21 cellular contexts compared by ENCODE assay signal in genomic region chr10:6044060-6044459, GRCh38. TPM values are rescaled to one million over a fixed set of nuclear protein-coding genes. Genes with fewer than 3 reads are reported as not detected.
A peak's percentile ranks its signal among the peaks of the same experiment; 100 is the strongest.
DNase-seq lines count a peak whose midpoint lies in the region; ATAC-seq, FAIRE-seq and TF ChIP-seq lines count a peak whose summit lies in the region.
"Had no signal": no experiment of that assay in that cellular context is flagged by ENCODE, and none has a peak within 500 bp of the region (broad histone marks: within the 10 kb centered on the region; RNA-seq: fewer than 3 reads in every experiment).

No MANE protein-coding gene starts in this region.

- TF ChIP-seq CTCF in OCI-LY7 (conservative IDR thresholded peaks at IDR 0.05; ENCODE audit: low read length), result no peak

- no peaks in the 10 kb centered on the region for H3K9me2 ChIP-seq in OCI-LY7 (ENCODE audit: insufficient read depth, low read length)

- H3K4me3 ChIP-seq in OCI-LY7 (ENCODE audit: low read depth, low read length, poor library complexity, severe bottlenecking), result peak overlapping the region; percentile 31
- H3K4me3 ChIP-seq: heart right ventricle, right atrium auricular region, thoracic aorta had no signal

- H3K27ac Mint-ChIP-seq in activated naive CD4-positive, alpha-beta T cell treated with anti-CD3 and anti-CD28 coated beads for 36 hours, result peak overlapping the region; percentile 95
- H3K27ac Mint-ChIP-seq in central memory CD8-positive, alpha-beta T cell (ENCODE audit: low read depth), result peak overlapping the region; percentile 23
- H3K27ac Mint-ChIP-seq in stimulated activated memory B cell treated with anti-CD40 and anti-IgM and Interleukin-4, amounts not matched to agents 10 μg/mL and 1 μg/mL and 100 μg/mL, for 72 hours, result peak overlapping the region; percentile 87

- peaks cover 29% of the 10 kb centered on the region for H3K36me3 ChIP-seq in OCI-LY7 (ENCODE audit: insufficient read depth, low read length)
- H3K36me3 ChIP-seq: heart right ventricle, right atrium auricular region, thoracic aorta had no signal

- no peak for FAIRE-seq in urothelium cell line (lab: Jason Lieb, UNC)
- FAIRE-seq: bronchial epithelial cell, keratinocyte had no signal

- peaks cover 53% of the 10 kb centered on the region for H3K79me2 ChIP-seq in OCI-LY7 (ENCODE audit: insufficient read depth, low read depth, low read length)

- no peak overlapping the region for H2AFZ ChIP-seq in OCI-LY7 (ENCODE audit: low read length)

- peaks cover 85% of the 10 kb centered on the region for H3K4me1 Mint-ChIP-seq in activated naive CD4-positive, alpha-beta T cell treated with anti-CD3 and anti-CD28 coated beads for 36 hours (ENCODE audit: low read depth)
- H3K4me1 Mint-ChIP-seq in central memory CD8-positive, alpha-beta T cell, result peaks cover 29% of the 10 kb centered on the region
- peaks cover 67% of the 10 kb centered on the region for H3K4me1 Mint-ChIP-seq in stimulated activated memory B cell treated with anti-CD40 and anti-IgM and Interleukin-4, amounts not matched to agents 10 μg/mL and 1 μg/mL and 100 μg/mL, for 72 hours

- H3K9me3 ChIP-seq in OCI-LY7 (ENCODE audit: low read length), result peaks cover 5% of the 10 kb centered on the region; the same call in 1 of the 2 replicates
- H3K9me3 ChIP-seq: right atrium auricular region, thoracic aorta had no signal

- BruUV-seq in OCI-LY7 (replicated peaks; lab: Mats Ljungman, UMichigan), result no TSS peak

- H4K20me1 ChIP-seq in OCI-LY7 (ENCODE audit: insufficient read depth, low read length), result no peaks in the 10 kb centered on the region

- POLR2A ChIA-PET in OCI-LY7 (lab: Charles Lee), result interaction anchor here (0.7 to 1.5 kb wide), 4 partner anchors 9 to 43 kb away, joined by 3 to 4 read pairs (median 3); no protein-coding TSS in a partner anchor

- H3K4me3 Mint-ChIP-seq in activated naive CD4-positive, alpha-beta T cell treated with anti-CD3 and anti-CD28 coated beads for 36 hours, result peak overlapping the region; percentile 20
- peak overlapping the region; percentile 36 for H3K4me3 Mint-ChIP-seq in central memory CD8-positive, alpha-beta T cell
- peak overlapping the region; percentile 56 for H3K4me3 Mint-ChIP-seq in stimulated activated memory B cell treated with anti-CD40 and anti-IgM and Interleukin-4, amounts not matched to agents 10 μg/mL and 1 μg/mL and 100 μg/mL, for 72 hours

- CTCF ChIA-PET in activated naive CD4-positive, alpha-beta T cell treated with anti-CD3 and anti-CD28 coated beads for 36 hours (lab: Charles Lee), result interaction anchor here (1.2 to 1.6 kb wide), 2 partner anchors 29 to 42 kb away, joined by 3 read pairs; no protein-coding TSS in a partner anchor
- CTCF ChIA-PET in OCI-LY7 (lab: Charles Lee; ENCODE audit: unreplicated experiment), result interaction anchor here (0.8 kb wide), 1 partner anchor 17 kb away, joined by 3 read pairs; no protein-coding TSS in a partner anchor

- H3K27me3 Mint-ChIP-seq in activated naive CD4-positive, alpha-beta T cell treated with anti-CD3 and anti-CD28 coated beads for 36 hours (ENCODE audit: low read depth), result no peaks in the 10 kb centered on the region
- no peaks in the 10 kb centered on the region for H3K27me3 Mint-ChIP-seq in central memory CD8-positive, alpha-beta T cell
- no peaks in the 10 kb centered on the region for H3K27me3 Mint-ChIP-seq in stimulated activated memory B cell treated with anti-CD40 and anti-IgM and Interleukin-4, amounts not matched to agents 10 μg/mL and 1 μg/mL and 100 μg/mL, for 72 hours

- DNase-seq in activated naive CD4-positive, alpha-beta T cell treated with anti-CD3 and anti-CD28 coated beads for 36 hours, result peak; percentile 4
- DNase-seq in activated naive CD4-positive, alpha-beta T cell (lab: John Stamatoyannopoulos, UW), result no peak
- no peak for DNase-seq in OCI-LY7 (ENCODE audit: low spot score)
- no peak for DNase-seq in central memory CD8-positive, alpha-beta T cell (ENCODE audit: low spot score in 2 of 2)
- DNase-seq in urothelium cell line (ENCODE audit: low spot score), result no peak
- DNase-seq in NCI-H82 treated with DMSO at 0.1 percent for 48 hours (lab: John Stamatoyannopoulos, UW; ENCODE audit: unreplicated experiment), result no peak
- no peak for DNase-seq in NCI-H187 treated with DMSO at 0.1 percent for 48 hours (lab: John Stamatoyannopoulos, UW)
- DNase-seq: effector CD4-positive, alpha-beta T cell; GF-D8; GOT3; mesendoderm; NCI-H1092; NCI-H82 had no signal

- no peaks in the 10 kb centered on the region for H3K9me3 Mint-ChIP-seq in activated naive CD4-positive, alpha-beta T cell treated with anti-CD3 and anti-CD28 coated beads for 36 hours
- H3K9me3 Mint-ChIP-seq in central memory CD8-positive, alpha-beta T cell, result no peaks in the 10 kb centered on the region
- no peaks in the 10 kb centered on the region for H3K9me3 Mint-ChIP-seq in stimulated activated memory B cell treated with anti-CD40 and anti-IgM and Interleukin-4, amounts not matched to agents 10 μg/mL and 1 μg/mL and 100 μg/mL, for 72 hours

- peaks cover 88% of the 10 kb centered on the region for H3K36me3 Mint-ChIP-seq in activated naive CD4-positive, alpha-beta T cell treated with anti-CD3 and anti-CD28 coated beads for 36 hours (ENCODE audit: low read depth)
- no peaks in the 10 kb centered on the region for H3K36me3 Mint-ChIP-seq in central memory CD8-positive, alpha-beta T cell (ENCODE audit: insufficient read depth)
- H3K36me3 Mint-ChIP-seq in stimulated activated memory B cell treated with anti-CD40 and anti-IgM and Interleukin-4, amounts not matched to agents 10 μg/mL and 1 μg/mL and 100 μg/mL, for 72 hours, result peaks cover 15% of the 10 kb centered on the region

- peak; percentile 14 for ATAC-seq in central memory CD8-positive, alpha-beta T cell (replicated peaks; ENCODE audit: extremely low read depth, poor library complexity, severe bottlenecking)
- peak; percentile 69 for ATAC-seq in stimulated activated memory B cell treated with anti-CD40 and anti-IgM and Interleukin-4, amounts not matched to agents 10 μg/mL and 1 μg/mL and 100 μg/mL, for 72 hours
- ATAC-seq: heart right ventricle had no signal

- intact Hi-C loops in activated naive CD4-positive, alpha-beta T cell treated with anti-CD3 and anti-CD28 coated beads for 36 hours (cut with micrococcal nuclease), result loop anchor here (2.0 kb wide), 1 partner anchor 15 kb away; no protein-coding TSS in a partner anchor
- intact Hi-C loops in OCI-LY7 (cut with micrococcal nuclease; ENCODE audit: unreplicated experiment), result no loop called here

- no peak overlapping the region for H3K27ac ChIP-seq in OCI-LY7 (ENCODE audit: low read depth, low read length, poor library complexity, severe bottlenecking)
- H3K27ac ChIP-seq: heart right ventricle, KMS-11, right atrium auricular region, thoracic aorta had no signal

- peak overlapping the region; percentile 63 for H3K4me2 ChIP-seq in OCI-LY7 (ENCODE audit: low read length)
- H3K4me2 ChIP-seq: KMS-11 had no signal

- H3K4me1 ChIP-seq in OCI-LY7 (ENCODE audit: insufficient read depth, low read length, poor library complexity, severe bottlenecking), result peaks cover 98% of the 10 kb centered on the region
- H3K4me1 ChIP-seq: right atrium auricular region had no signal

RNA-seq across cellular contexts. Expression of gene IL2RA, which starts 18.1 kb away (rescaled TPM):
- 100 to 1,000 TPM; 443 to 471 TPM for total RNA-seq in activated naive CD4-positive, alpha-beta T cell treated with anti-CD3 and anti-CD28 coated beads for 36 hours
- 24.0 and 24.3 TPM in 2 replicates for total RNA-seq in OCI-LY7 (2014; rRNA removed; shearing (Covaris generic))
- 22.3 and 27.5 TPM in 2 replicates for total RNA-seq in OCI-LY7 (2022)
- total RNA-seq: bronchial epithelial cell, RPMI7951 had no signal

RNA-seq across cellular contexts. Expression of gene RBM17, which starts 44.8 kb away (rescaled TPM):
- total RNA-seq in activated naive CD4-positive, alpha-beta T cell treated with anti-CD3 and anti-CD28 coated beads for 36 hours, result 100 to 1,000 TPM; 157 to 162 TPM
- 103 and 152 TPM in 2 replicates for total RNA-seq in OCI-LY7 (2014; rRNA removed; shearing (Covaris generic))
- total RNA-seq in OCI-LY7 (2022), result 248 and 266 TPM in 2 replicates

Comparison
In these comparisons a context has a peak if more than half of its experiments do, and no peak if none do; other contexts are left out.
1. H3K27ac Mint-ChIP-seq: peak in every context shown above with its lines; median percentile 95 in activated naive CD4-positive, alpha-beta T cell treated with anti-CD3 and anti-CD28 coated beads for 36 hours; 87 in stimulated activated memory B cell treated with anti-CD40 and anti-IgM and Interleukin-4, amounts not matched to agents 10 μg/mL and 1 μg/mL and 100 μg/mL, for 72 hours; 23 in central memory CD8-positive, alpha-beta T cell.
2. RNA of gene IL2RA, which starts 18.1 kb away (total RNA-seq): 443 to 471 TPM in activated naive CD4-positive, alpha-beta T cell treated with anti-CD3 and anti-CD28 coated beads for 36 hours; 22.3 to 27.5 TPM in OCI-LY7; every median in the first group is over 10 times any median in the second.
3. Peak in every context shown above with its lines, with median percentiles within 50 percentile points of each other: H3K4me3 Mint-ChIP-seq.